In the genomic region with DNA sequence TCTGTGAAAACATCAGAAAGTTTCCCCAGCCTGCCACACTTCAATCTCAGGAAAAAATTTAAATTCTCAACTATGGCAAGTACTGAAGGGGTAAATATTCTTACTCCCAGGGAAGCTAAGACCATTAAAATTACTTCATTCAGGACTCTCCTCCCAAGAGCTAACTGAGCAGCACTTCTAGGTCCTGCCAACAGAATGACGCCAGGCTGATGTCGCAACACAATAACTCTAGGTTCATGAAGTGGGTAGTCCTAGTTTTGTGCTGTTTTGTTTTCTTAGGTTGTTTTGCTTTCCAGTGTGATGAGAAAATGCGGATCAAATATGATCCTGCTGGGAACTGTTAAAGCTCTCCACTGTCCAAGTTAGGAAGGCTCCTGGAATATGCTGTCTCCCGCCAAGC, we compare ENCODE assay signal across 14 cellular contexts.
DNase-seq lines count a peak whose midpoint lies in the region; ATAC-seq and TF ChIP-seq lines count a peak whose summit lies in the region.
"Had no signal": no experiment of that assay in that cellular context is flagged by ENCODE, and none has a peak within 500 bp of the region (broad histone marks: within the 10 kb centered on the region; RNA-seq: fewer than 3 reads in every experiment).

No MANE protein-coding gene starts in this region.

- H3K4me3 ChIP-seq in upper lobe of right lung (no peak overlapping the region), neural progenitor cell (no peak overlapping the region)
- H3K4me3 ChIP-seq: adrenal gland had no signal

- H4K20me1 ChIP-seq in neural progenitor cell (ENCODE audit: low read depth): no peaks in the 10 kb centered on the region

- H3K27me3 Mint-ChIP-seq in neural progenitor cell (ENCODE audit: insufficient read depth, low read depth): peaks cover 3% of the 10 kb centered on the region
- H3K27me3 Mint-ChIP-seq in activated CD4-positive, alpha-beta memory T cell treated with anti-CD3 and anti-CD28 coated beads for 36 hours: no peaks in the 10 kb centered on the region
- H3K27me3 Mint-ChIP-seq: effector memory CD8-positive, alpha-beta T cell had no signal

- H3K9me3 ChIP-seq in upper lobe of right lung: no peaks in the 10 kb centered on the region
- no peaks in the 10 kb centered on the region for H3K9me3 ChIP-seq in neural progenitor cell (ENCODE audit: low read depth)
- H3K9me3 ChIP-seq: adrenal gland, SK-N-SH had no signal

- H2AFZ ChIP-seq in neural progenitor cell (replicated peaks): no peak overlapping the region

- no peaks in the 10 kb centered on the region for H3K79me2 ChIP-seq in neural progenitor cell (ENCODE audit: low read depth)

- peaks cover 6% of the 10 kb centered on the region for H3K4me1 Mint-ChIP-seq in neural progenitor cell
- H3K4me1 Mint-ChIP-seq in activated CD4-positive, alpha-beta memory T cell treated with anti-CD3 and anti-CD28 coated beads for 36 hours (ENCODE audit: low read depth): no peaks in the 10 kb centered on the region
- H3K4me1 Mint-ChIP-seq: activated B cell treated with CpG ODN at 0.5 μM for 24 hours had no signal

- H3K27me3 ChIP-seq in upper lobe of right lung (no peaks in the 10 kb centered on the region), foreskin keratinocyte (peaks cover 4% of the 10 kb centered on the region), neural progenitor cell (peaks cover 42% of the 10 kb centered on the region)
- H3K27me3 ChIP-seq: adrenal gland had no signal

- H3K27ac ChIP-seq in upper lobe of right lung (no peak overlapping the region), foreskin keratinocyte (no peak overlapping the region), neural progenitor cell (no peak overlapping the region)
- H3K27ac ChIP-seq: adrenal gland had no signal

- H3K9me3 Mint-ChIP-seq in neural progenitor cell: no peaks in the 10 kb centered on the region
- H3K9me3 Mint-ChIP-seq in activated CD4-positive, alpha-beta memory T cell treated with anti-CD3 and anti-CD28 coated beads for 36 hours: peaks cover 3% of the 10 kb centered on the region

- no peak overlapping the region for H3K4me2 ChIP-seq in neural progenitor cell
- H3K4me2 ChIP-seq: SK-N-SH had no signal

- ATAC-seq in Right ventricle myocardium superior (ENCODE audit: poor library complexity) (no peak), upper lobe of right lung (peak; percentile 83), foreskin keratinocyte (no peak)
- ATAC-seq: effector memory CD8-positive, alpha-beta T cell had no signal

- intact Hi-C loops in Right ventricle myocardium superior (cut with DNase I): no loop called here
- intact Hi-C loops in cardiac septum (cut with DNase I): no loop called here
- intact Hi-C loops in upper lobe of right lung (cut with DNase I): no loop called here
- intact Hi-C loops in activated CD4-positive, alpha-beta memory T cell treated with anti-CD3 and anti-CD28 coated beads for 36 hours (cut with micrococcal nuclease): no loop called here

- no peak overlapping the region for H3K9ac ChIP-seq in neural progenitor cell
- H3K9ac ChIP-seq: SK-N-SH had no signal

- POLR2A ChIA-PET in activated CD4-positive, alpha-beta memory T cell treated with anti-CD3 and anti-CD28 coated beads for 36 hours (lab: Charles Lee): no interaction called here

- H3F3A ChIP-seq in neural progenitor cell (ENCODE audit: low read depth): peaks cover 11% of the 10 kb centered on the region

- TF ChIP-seq CTCF in upper lobe of right lung (IDR thresholded peaks at IDR 0.05): no peak
- TF ChIP-seq CTCF in foreskin keratinocyte (conservative IDR thresholded peaks at IDR 0.05): no peak
- no peak for TF ChIP-seq CTCF in neural progenitor cell (IDR thresholded peaks at IDR 0.05)

- H3K4me1 ChIP-seq in upper lobe of right lung (no peaks in the 10 kb centered on the region), foreskin keratinocyte (no peaks in the 10 kb centered on the region), neural progenitor cell (peaks cover 11% of the 10 kb centered on the region)
- H3K4me1 ChIP-seq: adrenal gland had no signal

- no peak overlapping the region for H3K4me3 Mint-ChIP-seq in neural progenitor cell
- H3K4me3 Mint-ChIP-seq in activated CD4-positive, alpha-beta memory T cell treated with anti-CD3 and anti-CD28 coated beads for 36 hours: no peak overlapping the region
- H3K4me3 Mint-ChIP-seq: activated B cell treated with CpG ODN at 0.5 μM for 24 hours; effector memory CD8-positive, alpha-beta T cell had no signal

- no peak overlapping the region for H3K27ac Mint-ChIP-seq in neural progenitor cell
- no peak overlapping the region for H3K27ac Mint-ChIP-seq in activated CD4-positive, alpha-beta memory T cell treated with anti-CD3 and anti-CD28 coated beads for 36 hours
- H3K27ac Mint-ChIP-seq: activated B cell treated with CpG ODN at 0.5 μM for 24 hours; effector memory CD8-positive, alpha-beta T cell had no signal

- DNase-seq in Right ventricle myocardium superior: peak; percentile 44
- DNase-seq in cardiac septum (ENCODE audit: low spot score): no peak
- DNase-seq in amniotic epithelial cell (ENCODE audit: low read depth): peak; percentile 16
- DNase-seq in glomerular visceral epithelial cell (ENCODE audit: extremely low spot score): peak; percentile 11
- DNase-seq in upper lobe of right lung: peak; percentile 71
- no peak for DNase-seq in foreskin keratinocyte
- DNase-seq in neural progenitor cell (ENCODE audit: low spot score): no peak
- DNase-seq in activated CD4-positive, alpha-beta memory T cell treated with anti-CD3 and anti-CD28 coated beads for 36 hours: no peak
- DNase-seq: ACHN; activated B cell treated with CpG ODN at 0.5 μM for 24 hours; effector memory CD8-positive, alpha-beta T cell; NCI-H187 treated with DMSO at 0.1 percent for 48 hours; SK-N-SH had no signal

- H3K36me3 ChIP-seq in upper lobe of right lung (no peaks in the 10 kb centered on the region), neural progenitor cell (no peaks in the 10 kb centered on the region)
- H3K36me3 ChIP-seq: adrenal gland had no signal

- no peaks in the 10 kb centered on the region for H3K36me3 Mint-ChIP-seq in neural progenitor cell
- no peaks in the 10 kb centered on the region for H3K36me3 Mint-ChIP-seq in activated CD4-positive, alpha-beta memory T cell treated with anti-CD3 and anti-CD28 coated beads for 36 hours

- CTCF ChIA-PET in activated CD4-positive, alpha-beta memory T cell treated with anti-CD3 and anti-CD28 coated beads for 36 hours (lab: Charles Lee): no interaction called here

Comparison
In these comparisons a context has a peak if more than half of its experiments do, and no peak if none do; other contexts are left out.
1. DNase-seq: peak in Right ventricle myocardium superior (single experiment), amniotic epithelial cell (single experiment), glomerular visceral epithelial cell (single experiment) and upper lobe of right lung (single experiment); none in cardiac septum (single experiment), foreskin keratinocyte (0 of 2), neural progenitor cell (single experiment) and activated CD4-positive, alpha-beta memory T cell treated with anti-CD3 and anti-CD28 coated beads for 36 hours (single experiment).